In genomic region chr12:91370086-91370868, GRCh38 we compare ENCODE assay signal across 1 cellular context.
A peak's percentile ranks its signal among the peaks of the same experiment; 100 is the strongest.
TF ChIP-seq lines count a peak whose summit lies in the region.

No MANE protein-coding gene starts in this region.

TF ChIP-seq in HepG2, 621 proteins besides CTCF, POLR2A, EP300 and RAD21 (continued from another document):
- TF ChIP-seq GABPA (IDR thresholded peaks at IDR 0.05; ENCODE audit: low read depth, low read length) (no peak), GABPA (CRISPR knock-in tag; IDR thresholded peaks at IDR 0.05; ENCODE audit: low read depth) (no peak), RAD51 (IDR thresholded peaks at IDR 0.05; ENCODE audit: borderline replicate concordance) (peak; percentile 64)
